ENCODE assay signal across 13 cellular contexts in the genomic region with DNA sequence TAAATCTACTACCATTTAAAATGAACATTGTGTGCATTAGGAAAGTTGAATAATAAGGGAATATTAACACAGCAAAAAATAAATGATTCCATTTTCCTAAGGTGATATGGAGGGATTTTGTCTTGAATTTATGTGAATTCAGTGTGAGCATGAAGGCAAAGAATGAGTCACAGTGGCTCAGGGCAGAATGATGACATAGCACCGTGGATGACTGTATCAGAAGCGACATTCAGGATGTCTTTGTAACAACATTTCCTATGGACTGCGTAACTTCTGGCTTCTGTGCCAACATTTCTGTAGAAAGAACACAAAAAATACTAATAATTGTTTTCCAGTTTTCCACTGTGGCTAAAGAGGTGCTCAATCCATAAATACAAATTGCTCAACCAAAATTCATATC. TPM values are rescaled to one million over a fixed set of nuclear protein-coding genes. Genes with fewer than 3 reads are reported as not detected.
A peak's percentile ranks its signal among the peaks of the same experiment; 100 is the strongest.
DNase-seq lines count a peak whose midpoint lies in the region; TF ChIP-seq lines count a peak whose summit lies in the region.
"Had no signal": no experiment of that assay in that cellular context is flagged by ENCODE, and none has a peak within 500 bp of the region (broad histone marks: within the 10 kb centered on the region; RNA-seq: fewer than 3 reads in every experiment).

No MANE protein-coding gene starts in this region.

- TF ChIP-seq CTCF in NB4 (IDR thresholded peaks at IDR 0.05; ENCODE audit: low read depth, low read length) (no peak), neutrophil (IDR thresholded peaks at IDR 0.05) (no peak)

- POLR2A ChIA-PET in HEK293T (lab: Yijun Ruan, JAX) = no interaction called here

- H3K4me3 ChIP-seq in NB4 (ENCODE audit: low read depth, low read length) = no peak overlapping the region
- H3K4me3 ChIP-seq in neutrophil (ENCODE audit: low read depth in 1 of 2, low read length in 1 of 2) = peak overlapping the region; percentile 22 to 23
- H3K4me3 ChIP-seq: mucosa of descending colon, Peyer's patch had no signal

- no peaks in the 10 kb centered on the region for H3K27me3 ChIP-seq in neutrophil
- H3K27me3 ChIP-seq: Peyer's patch had no signal

- H3K36me3 ChIP-seq in neutrophil = no peaks in the 10 kb centered on the region

- CTCF ChIA-PET in HEK293T (lab: Yijun Ruan, JAX) = no interaction called here

- DNase-seq in ELR (ENCODE audit: low read depth) (peak; percentile 92), NB4 (ENCODE audit: low read depth) (peak; percentile 44), dermis blood vessel endothelial cell (peak; percentile 94), occipital lobe (lab: John Stamatoyannopoulos, UW) (no peak), D341Med (ENCODE audit: low spot score) (no peak), HEK293T (ENCODE audit: extremely low spot score) (no peak), pons (ENCODE audit: low spot score) (no peak)
- DNase-seq: endodermal cell, H7, KG1, mucosa of descending colon, Peyer's patch had no signal

- peaks cover 15 to 20% of the 10 kb centered on the region in 2 experiments for H3K4me1 ChIP-seq in neutrophil (ENCODE audit: control insufficient read depth in 1 of 2, insufficient read depth in 1 of 2, low read depth in 1 of 2, low read length in 1 of 2)
- H3K4me1 ChIP-seq: Peyer's patch had no signal

- no peak for TF ChIP-seq POLR2A in NB4 (IDR thresholded peaks at IDR 0.05; ENCODE audit: extremely low read depth, insufficient read length)

- no peaks in the 10 kb centered on the region for H3K9me3 ChIP-seq in neutrophil
- H3K9me3 ChIP-seq: Peyer's patch had no signal

- peak overlapping the region; percentile 85 for H3K27ac ChIP-seq in neutrophil
- H3K27ac ChIP-seq: Peyer's patch had no signal

TF ChIP-seq in HEK293T, 16 proteins besides CTCF, POLR2A, EP300 and RAD21:
- TF ChIP-seq HDGF (IDR thresholded peaks at IDR 0.05; ENCODE audit: borderline replicate concordance) = no peak
- TF ChIP-seq ZNF384 (IDR thresholded peaks at IDR 0.05) = no peak
- TF ChIP-seq SP1 (IDR thresholded peaks at IDR 0.05) = no peak
- TF ChIP-seq FOXM1 (IDR thresholded peaks at IDR 0.05; ENCODE audit: borderline replicate concordance) = no peak
- no peak for TF ChIP-seq FOXA1 (IDR thresholded peaks at IDR 0.05)
- TF ChIP-seq BHLHE40 (IDR thresholded peaks at IDR 0.05; ENCODE audit: borderline replicate concordance) = no peak
- TF ChIP-seq LEF1 (IDR thresholded peaks at IDR 0.05; ENCODE audit: borderline replicate concordance) = no peak
- TF ChIP-seq FOXK2 (IDR thresholded peaks at IDR 0.05) = no peak
- no peak for TF ChIP-seq L3MBTL2 (conservative IDR thresholded peaks at IDR 0.05)
- no peak for TF ChIP-seq ELF4 (IDR thresholded peaks at IDR 0.05)
- TF ChIP-seq, protein P1, sequence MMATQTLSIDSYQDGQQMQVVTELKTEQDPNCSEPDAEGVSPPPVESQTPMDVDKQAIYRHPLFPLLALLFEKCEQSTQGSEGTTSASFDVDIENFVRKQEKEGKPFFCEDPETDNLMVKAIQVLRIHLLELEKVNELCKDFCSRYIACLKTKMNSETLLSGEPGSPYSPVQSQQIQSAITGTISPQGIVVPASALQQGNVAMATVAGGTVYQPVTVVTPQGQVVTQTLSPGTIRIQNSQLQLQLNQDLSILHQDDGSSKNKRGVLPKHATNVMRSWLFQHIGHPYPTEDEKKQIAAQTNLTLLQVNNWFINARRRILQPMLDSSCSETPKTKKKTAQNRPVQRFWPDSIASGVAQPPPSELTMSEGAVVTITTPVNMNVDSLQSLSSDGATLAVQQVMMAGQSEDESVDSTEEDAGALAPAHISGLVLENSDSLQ (IDR thresholded peaks at IDR 0.05) = no peak
- TF ChIP-seq TARDBP (IDR thresholded peaks at IDR 0.05) = no peak
- TF ChIP-seq NFRKB (IDR thresholded peaks at IDR 0.05) = no peak
- TF ChIP-seq SUZ12 (IDR thresholded peaks at IDR 0.05) = no peak
- TF ChIP-seq ARNT (IDR thresholded peaks at IDR 0.05) = no peak
- TF ChIP-seq CTBP1 (IDR thresholded peaks at IDR 0.05; ENCODE audit: borderline replicate concordance) = no peak

RNA-seq across cellular contexts. Expression of a gene that starts 54.6 kb away (rescaled TPM):
- total RNA-seq in dermis blood vessel endothelial cell (13.3 and 18.2 TPM in 2 replicates), occipital lobe (12.2 TPM)

Comparison
In these comparisons a context has a peak if more than half of its experiments do, and no peak if none do; other contexts are left out.
1. DNase-seq: peak in ELR (single experiment), NB4 (single experiment) and dermis blood vessel endothelial cell (single experiment); none in occipital lobe (single experiment), D341Med (single experiment), HEK293T (single experiment) and pons (single experiment).